ENCODE assay signal across 21 cellular contexts in the genomic region with DNA sequence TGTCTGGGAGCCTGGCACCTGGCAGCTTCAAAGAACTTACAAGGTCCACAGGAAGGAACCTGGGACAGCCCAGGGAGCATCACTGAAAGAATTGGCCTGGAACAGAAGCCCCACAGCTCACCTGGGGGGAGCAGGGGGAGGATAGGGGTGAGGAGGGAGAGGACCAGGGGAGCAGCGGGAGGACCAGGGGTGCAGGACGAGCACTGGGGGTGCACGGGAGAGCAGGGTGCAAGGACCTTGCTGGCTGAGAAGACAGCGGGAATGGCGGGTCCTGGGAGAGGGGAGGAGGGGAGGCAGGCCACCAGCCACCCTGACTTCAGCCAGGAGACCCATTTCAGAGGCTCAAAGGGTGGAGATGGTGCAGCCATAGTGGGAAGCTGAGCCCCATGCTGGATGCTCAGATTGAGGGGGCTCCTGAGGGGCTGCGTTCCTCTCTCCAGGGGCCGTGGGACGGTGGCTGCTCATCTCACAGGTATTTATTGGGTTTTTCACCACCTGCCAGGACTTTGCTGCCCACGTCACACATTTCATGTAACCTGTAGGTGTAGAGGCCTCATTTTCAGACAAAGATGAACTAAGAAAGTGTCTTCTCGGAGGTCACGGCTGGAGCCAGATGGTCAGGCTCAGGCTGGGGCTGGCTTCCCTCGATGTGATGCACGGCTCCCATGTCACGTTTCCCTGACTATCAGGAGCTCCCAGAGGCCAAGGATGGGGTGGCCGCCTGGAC.
DNase-seq lines count a peak whose midpoint lies in the region; ATAC-seq and TF ChIP-seq lines count a peak whose summit lies in the region.
"Had no signal": no experiment of that assay in that cellular context is flagged by ENCODE, and none has a peak within 500 bp of the region (broad histone marks: within the 10 kb centered on the region; RNA-seq: fewer than 3 reads in every experiment).

No MANE protein-coding gene starts in this region.

- no peak overlapping the region for H4K91ac ChIP-seq in neuronal stem cell (ENCODE audit: low read depth, low read length, poor library complexity)

- no peak overlapping the region for H3K27ac ChIP-seq in neuronal stem cell (replicated peaks; ENCODE audit: low read length)
- H3K27ac ChIP-seq: 22Rv1; BLaER1 treated with 17β-estradiol and CSF1 and Interleukin-3, amounts not matched to agents 10 nM and 100 nM; SJSA1 had no signal

- H3K4me3 Mint-ChIP-seq in T-helper 2 cell treated with Interferon-gamma antibody and Interleukin-4, amounts not matched to agents 5 μg/mL and 100 μg/mL, for 36 hours, result no peak overlapping the region
- no peak overlapping the region for H3K4me3 Mint-ChIP-seq in WTC11
- H3K4me3 Mint-ChIP-seq in stimulated activated memory B cell treated with anti-CD40 and anti-IgM and Interleukin-4, amounts not matched to agents 10 μg/mL and 1 μg/mL and 100 μg/mL, for 72 hours, result no peak overlapping the region
- H3K4me3 Mint-ChIP-seq: CD8-positive, alpha-beta memory T cell had no signal

- H3K4me3 ChIP-seq in neuronal stem cell (ENCODE audit: low read length in 2 of 2), result no peak overlapping the region
- H3K4me3 ChIP-seq: BLaER1 treated with 17β-estradiol and CSF1 and Interleukin-3, amounts not matched to agents 10 nM and 100 nM; MG63; SJSA1 had no signal

- H3K4me1 ChIP-seq in neuronal stem cell (ENCODE audit: control insufficient read depth in 2 of 2, insufficient read depth in 1 of 2, low read depth in 1 of 2, low read length in 2 of 2), result peaks cover 0 to 2% of the 10 kb centered on the region in 2 donors
- H3K4me1 ChIP-seq: SJSA1 had no signal

- H4K8ac ChIP-seq in neuronal stem cell (ENCODE audit: low read depth, low read length), result no peak overlapping the region

- TF ChIP-seq CTCF in WTC11 (IDR thresholded peaks at IDR 0.05), result no peak

- H2AK5ac ChIP-seq in neuronal stem cell (ENCODE audit: low read depth, low read length), result peak overlapping the region; percentile 52

- no peak for DNase-seq in T-helper 2 cell treated with Interferon-gamma antibody and Interleukin-4, amounts not matched to agents 5 μg/mL and 100 μg/mL, for 36 hours (ENCODE audit: low spot score)
- no peak for DNase-seq in T-helper 2 cell
- peak; percentile 2 for DNase-seq in WTC11 (ENCODE audit: low spot score)
- no peak for DNase-seq in neuronal stem cell (ENCODE audit: low spot score)
- DNase-seq in SW480 (ENCODE audit: low spot score), result no peak
- DNase-seq in activated CD8-positive, alpha-beta memory T cell treated with anti-CD3 and anti-CD28 coated beads, Interleukin-2, amount 50 U/mL, for 4 hours, result no peak
- DNase-seq: Calu3, MG63, NCI-H1417, NCI-H1694 treated with DMSO at 0.1 percent for 48 hours, NCI-H2081 treated with DMSO at 0.1 percent for 48 hours, NCI-H2171 treated with DMSO at 0.1 percent for 48 hours, NCI-H524 treated with DMSO at 0.1 percent for 48 hours, NCI-H82 had no signal

- H3K9me3 Mint-ChIP-seq in T-helper 2 cell treated with Interferon-gamma antibody and Interleukin-4, amounts not matched to agents 5 μg/mL and 100 μg/mL, for 36 hours, result no peaks in the 10 kb centered on the region
- H3K9me3 Mint-ChIP-seq in WTC11, result no peaks in the 10 kb centered on the region
- H3K9me3 Mint-ChIP-seq in stimulated activated memory B cell treated with anti-CD40 and anti-IgM and Interleukin-4, amounts not matched to agents 10 μg/mL and 1 μg/mL and 100 μg/mL, for 72 hours, result no peaks in the 10 kb centered on the region
- H3K9me3 Mint-ChIP-seq: CD8-positive, alpha-beta memory T cell had no signal

- H3K79me1 ChIP-seq in neuronal stem cell (ENCODE audit: low read depth, low read length), result no peaks in the 10 kb centered on the region

- POLR2A ChIA-PET in WTC11 (lab: Charles Lee), result interaction anchor here (0.6 kb wide), 1 partner anchor 262 kb away, joined by 3 read pairs; no protein-coding TSS in a partner anchor

- no CpG with 5 or more reads among the region's 15 CpGs for WGBS in neuronal stem cell (ENCODE audit: extremely low coverage in 2 of 2, insufficient read length in 2 of 2, insufficient replicate concordance in 1 of 2), 2 donors

- H3K36me3 ChIP-seq in neuronal stem cell (replicated peaks in 1 of 2; ENCODE audit: control insufficient read depth in 2 of 2, insufficient read depth in 2 of 2, low read length in 2 of 2), result peaks cover 0 to 2% of the 10 kb centered on the region in 2 donors
- H3K36me3 ChIP-seq: BLaER1 treated with 17β-estradiol and CSF1 and Interleukin-3, amounts not matched to agents 10 nM and 100 nM; MG63; SJSA1 had no signal

- CTCF ChIA-PET in WTC11 (lab: Charles Lee), result no interaction called here

- no peaks in the 10 kb centered on the region for H3K4me1 Mint-ChIP-seq in T-helper 2 cell treated with Interferon-gamma antibody and Interleukin-4, amounts not matched to agents 5 μg/mL and 100 μg/mL, for 36 hours (ENCODE audit: low read depth)
- no peaks in the 10 kb centered on the region; the same call in 1 of the 2 replicates for H3K4me1 Mint-ChIP-seq in WTC11
- no peaks in the 10 kb centered on the region for H3K4me1 Mint-ChIP-seq in stimulated activated memory B cell treated with anti-CD40 and anti-IgM and Interleukin-4, amounts not matched to agents 10 μg/mL and 1 μg/mL and 100 μg/mL, for 72 hours
- H3K4me1 Mint-ChIP-seq: CD8-positive, alpha-beta memory T cell had no signal

- H3K4ac ChIP-seq in neuronal stem cell (ENCODE audit: low read length), result no peak overlapping the region

- peaks cover 0 to 11% (median 0%) of the 10 kb centered on the region in 3 experiments for H3K27me3 ChIP-seq in neuronal stem cell (ENCODE audit: control insufficient read depth in 3 of 3, insufficient read depth in 3 of 3, low read depth in 1 of 3, low read length in 3 of 3)
- H3K27me3 ChIP-seq: BLaER1 treated with 17β-estradiol and CSF1 and Interleukin-3, amounts not matched to agents 10 nM and 100 nM had no signal

- H2BK120ac ChIP-seq in neuronal stem cell (ENCODE audit: low read depth, low read length), result no peak overlapping the region

- no peak overlapping the region for H3K9ac ChIP-seq in neuronal stem cell (ENCODE audit: low read depth, low read length, poor library complexity)
- H3K9ac ChIP-seq: BLaER1 treated with 17β-estradiol and CSF1 and Interleukin-3, amounts not matched to agents 10 nM and 100 nM had no signal

- no peak overlapping the region for H2BK12ac ChIP-seq in neuronal stem cell (ENCODE audit: low read length)

- no peaks in the 10 kb centered on the region for H3K27me3 Mint-ChIP-seq in T-helper 2 cell treated with Interferon-gamma antibody and Interleukin-4, amounts not matched to agents 5 μg/mL and 100 μg/mL, for 36 hours (ENCODE audit: low read depth)
- peaks cover 4% of the 10 kb centered on the region; the same call in 1 of the 2 replicates for H3K27me3 Mint-ChIP-seq in WTC11 (ENCODE audit: low read depth)
- peaks cover 32% of the 10 kb centered on the region for H3K27me3 Mint-ChIP-seq in stimulated activated memory B cell treated with anti-CD40 and anti-IgM and Interleukin-4, amounts not matched to agents 10 μg/mL and 1 μg/mL and 100 μg/mL, for 72 hours

- no peak overlapping the region for H3K4me2 ChIP-seq in neuronal stem cell (ENCODE audit: insufficient read depth, low read length, poor library complexity, severe bottlenecking)
- H3K4me2 ChIP-seq: BLaER1 treated with 17β-estradiol and CSF1 and Interleukin-3, amounts not matched to agents 10 nM and 100 nM had no signal

- peak overlapping the region; percentile 57 for H3K23ac ChIP-seq in neuronal stem cell (ENCODE audit: low read depth, low read length, poor library complexity)

- no peak overlapping the region for H2BK5ac ChIP-seq in neuronal stem cell (ENCODE audit: low read length)

- peak overlapping the region; percentile 19 for H3K27ac Mint-ChIP-seq in T-helper 2 cell treated with Interferon-gamma antibody and Interleukin-4, amounts not matched to agents 5 μg/mL and 100 μg/mL, for 36 hours
- no peak overlapping the region for H3K27ac Mint-ChIP-seq in WTC11
- no peak overlapping the region for H3K27ac Mint-ChIP-seq in stimulated activated memory B cell treated with anti-CD40 and anti-IgM and Interleukin-4, amounts not matched to agents 10 μg/mL and 1 μg/mL and 100 μg/mL, for 72 hours
- H3K27ac Mint-ChIP-seq: CD8-positive, alpha-beta memory T cell had no signal

- peaks cover 0 to 3% of the 10 kb centered on the region in 2 donors for H3K9me3 ChIP-seq in neuronal stem cell (replicated peaks in 1 of 2; ENCODE audit: control insufficient read depth in 2 of 2, insufficient read depth in 1 of 2, low read depth in 1 of 2, low read length in 2 of 2)
- H3K9me3 ChIP-seq: BLaER1 treated with 17β-estradiol and CSF1 and Interleukin-3, amounts not matched to agents 10 nM and 100 nM; MG63; SJSA1 had no signal

- H3K18ac ChIP-seq in neuronal stem cell (ENCODE audit: low read length), result peak overlapping the region; percentile 27

- H2AFZ ChIP-seq in neuronal stem cell (ENCODE audit: low read length), result no peak overlapping the region

- ATAC-seq in WTC11 (no peak), HG03520 (IDR thresholded peaks at IDR 0.05; ENCODE audit: unreplicated experiment) (no peak)
- ATAC-seq in stimulated activated memory B cell treated with anti-CD40 and anti-IgM and Interleukin-4, amounts not matched to agents 10 μg/mL and 1 μg/mL and 100 μg/mL, for 72 hours, result peak; percentile 14
- ATAC-seq: Panc1 had no signal

- no peak overlapping the region for H2BK15ac ChIP-seq in neuronal stem cell (ENCODE audit: low read length)

- H3K36me3 Mint-ChIP-seq in T-helper 2 cell treated with Interferon-gamma antibody and Interleukin-4, amounts not matched to agents 5 μg/mL and 100 μg/mL, for 36 hours (ENCODE audit: low read depth), result no peaks in the 10 kb centered on the region
- H3K36me3 Mint-ChIP-seq in WTC11, result no peaks in the 10 kb centered on the region
- H3K36me3 Mint-ChIP-seq in stimulated activated memory B cell treated with anti-CD40 and anti-IgM and Interleukin-4, amounts not matched to agents 10 μg/mL and 1 μg/mL and 100 μg/mL, for 72 hours, result no peaks in the 10 kb centered on the region
- H3K36me3 Mint-ChIP-seq: CD8-positive, alpha-beta memory T cell had no signal

- H3K14ac ChIP-seq in neuronal stem cell (ENCODE audit: low read length), result no peak overlapping the region

TF ChIP-seq in WTC11, 78 proteins besides CTCF, POLR2A, EP300 and RAD21:
- no peak for TF ChIP-seq ELF4 (CRISPR knock-in tag; IDR thresholded peaks at IDR 0.05; ENCODE audit: low read depth)
- TF ChIP-seq CREB1 (CRISPR knock-in tag; IDR thresholded peaks at IDR 0.05), result no peak
- TF ChIP-seq, protein P1, sequence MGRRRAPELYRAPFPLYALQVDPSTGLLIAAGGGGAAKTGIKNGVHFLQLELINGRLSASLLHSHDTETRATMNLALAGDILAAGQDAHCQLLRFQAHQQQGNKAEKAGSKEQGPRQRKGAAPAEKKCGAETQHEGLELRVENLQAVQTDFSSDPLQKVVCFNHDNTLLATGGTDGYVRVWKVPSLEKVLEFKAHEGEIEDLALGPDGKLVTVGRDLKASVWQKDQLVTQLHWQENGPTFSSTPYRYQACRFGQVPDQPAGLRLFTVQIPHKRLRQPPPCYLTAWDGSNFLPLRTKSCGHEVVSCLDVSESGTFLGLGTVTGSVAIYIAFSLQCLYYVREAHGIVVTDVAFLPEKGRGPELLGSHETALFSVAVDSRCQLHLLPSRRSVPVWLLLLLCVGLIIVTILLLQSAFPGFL (CRISPR knock-in tag; IDR thresholded peaks at IDR 0.05; ENCODE audit: borderline replicate concordance), result no peak
- no peak for TF ChIP-seq TEAD4 (CRISPR knock-in tag; IDR thresholded peaks at IDR 0.05)
